Comparison of ENCODE assay signal across 8 cellular contexts in the genomic region with DNA sequence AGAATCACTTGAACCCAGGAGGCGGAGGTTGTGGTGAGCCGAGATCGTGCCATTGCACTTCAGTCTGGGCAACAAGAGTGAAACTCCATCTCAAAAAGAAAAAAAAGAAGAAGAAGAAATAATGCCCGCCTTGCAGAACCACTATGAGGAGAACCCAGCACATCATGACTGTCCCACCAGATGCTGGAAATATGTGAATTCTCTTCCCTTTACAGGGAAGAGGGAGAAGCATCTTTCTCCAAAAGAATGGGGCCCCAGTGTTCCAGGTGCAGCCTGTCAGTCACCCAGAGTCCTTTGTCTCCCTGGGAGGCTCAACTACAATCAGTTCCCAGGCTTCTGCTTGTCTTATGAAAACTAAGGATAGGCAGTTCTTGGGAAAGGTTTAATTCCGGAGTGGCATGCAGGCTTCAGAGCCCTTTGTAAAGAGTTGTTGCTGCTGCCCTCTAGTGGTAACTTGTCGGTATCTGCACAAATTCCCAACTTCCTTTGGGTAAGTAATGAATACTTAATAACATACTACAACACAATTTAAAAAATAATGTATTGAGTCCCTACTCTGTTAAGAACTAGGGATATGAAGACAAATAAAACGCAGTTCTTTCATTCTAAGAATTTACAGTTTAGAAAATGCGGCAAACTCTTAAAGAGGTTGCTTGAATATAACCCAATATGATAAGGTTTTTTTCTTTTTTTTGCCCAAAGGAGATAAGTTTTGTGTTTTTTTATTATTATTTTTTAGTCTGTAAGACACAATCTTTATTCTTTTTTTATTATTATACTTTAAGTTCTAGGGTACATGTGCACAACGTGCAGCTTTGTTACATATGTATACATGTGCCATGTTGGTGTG. TPM values are rescaled to one million over a fixed set of nuclear protein-coding genes. Genes with fewer than 3 reads are reported as not detected.
A peak's percentile ranks its signal among the peaks of the same experiment; 100 is the strongest.
DNase-seq lines count a peak whose midpoint lies in the region; ATAC-seq and TF ChIP-seq lines count a peak whose summit lies in the region.

No MANE protein-coding gene starts in this region.

- TF ChIP-seq EP300 in transverse colon (IDR thresholded peaks at IDR 0.05; ENCODE audit: low read depth): no peak

- H3K36me3 Mint-ChIP-seq in CD4-positive, alpha-beta memory T cell: no peaks in the 10 kb centered on the region
- H3K36me3 Mint-ChIP-seq in H9 (ENCODE audit: insufficient read depth in 1 of 3, low read depth in 3 of 3): no peaks in the 10 kb centered on the region

- no peak overlapping the region for H4K8ac ChIP-seq in H9 (replicated peaks; ENCODE audit: insufficient read length, low read depth, low read length)

- peak in 4 of 5 donors; percentile 24 to 35 (median 32) for DNase-seq in CD4-positive, alpha-beta memory T cell
- DNase-seq in H9 (peak; percentile 75), NCI-H446 (lab: John Stamatoyannopoulos, UW) (peak; percentile 50 to 82), epithelial cell of proximal tubule (ENCODE audit: low read depth) (no peak), myocyte (ENCODE audit: low read depth) (peak; percentile 83), transverse colon (peak; percentile 31)
- peak; percentile 41 for DNase-seq in activated CD4-positive, alpha-beta T cell treated with anti-CD3 and anti-CD28 coated beads, Interleukin-2, amount 50 U/mL, for 1 hour

- no peak overlapping the region for H3K56ac ChIP-seq in H9 (ENCODE audit: insufficient read length, low read depth, low read length)

- no peak overlapping the region for H2BK15ac ChIP-seq in H9 (ENCODE audit: low read depth, low read length)

- POLR2A ChIA-PET in CD4-positive, alpha-beta memory T cell (lab: Charles Lee; ENCODE audit: partially characterized antibody): no interaction called here

- H2BK20ac ChIP-seq in H9 (ENCODE audit: low read depth, low read length, poor library complexity, severe bottlenecking): no peak overlapping the region

- no peak overlapping the region for H3K18ac ChIP-seq in H9 (ENCODE audit: insufficient read length, low read depth, low read length)

- H3K4me3 Mint-ChIP-seq in CD4-positive, alpha-beta memory T cell: no peak overlapping the region
- H3K4me3 Mint-ChIP-seq in H9: no peak overlapping the region

- no peak overlapping the region for H3T11ph ChIP-seq in H9 (ENCODE audit: low read length)

- H3K79me1 ChIP-seq in H9 (ENCODE audit: insufficient read depth, low read depth, low read length, poor library complexity, severe bottlenecking): no peaks in the 10 kb centered on the region

- H3K27ac ChIP-seq in CD4-positive, alpha-beta memory T cell (ENCODE audit: low read depth, low read length): no peak overlapping the region
- H3K27ac ChIP-seq in H9 (ENCODE audit: insufficient read length, low read depth, low read length) (no peak overlapping the region), transverse colon (no peak overlapping the region)

- H3K36me3 ChIP-seq in CD4-positive, alpha-beta memory T cell (ENCODE audit: insufficient read depth, low read length): no peaks in the 10 kb centered on the region
- H3K36me3 ChIP-seq in transverse colon: no peaks in the 10 kb centered on the region

- no peak overlapping the region for H2BK120ac ChIP-seq in H9 (ENCODE audit: low read depth, low read length, poor library complexity, severe bottlenecking)

- H4K5ac ChIP-seq in H9 (ENCODE audit: insufficient read length, low read depth, low read length): no peak overlapping the region

- no peaks in the 10 kb centered on the region for H3K9me3 Mint-ChIP-seq in CD4-positive, alpha-beta memory T cell
- no peaks in the 10 kb centered on the region; a peak in 1 of 5 replicates for H3K9me3 Mint-ChIP-seq in H9

- no peaks in the 10 kb centered on the region for H3K79me2 ChIP-seq in H9 (ENCODE audit: insufficient read depth, low read length)

- H3K27me3 ChIP-seq in CD4-positive, alpha-beta memory T cell (ENCODE audit: insufficient read depth, low read length): no peaks in the 10 kb centered on the region
- no peaks in the 10 kb centered on the region for H3K27me3 ChIP-seq in H9 (ENCODE audit: insufficient read depth, low read length)
- H3K27me3 ChIP-seq in transverse colon: peaks cover 23% of the 10 kb centered on the region

- no peak overlapping the region for H3K4ac ChIP-seq in H9 (ENCODE audit: low read depth, low read length)

- H3K9me3 ChIP-seq in CD4-positive, alpha-beta memory T cell (ENCODE audit: control insufficient read depth in 1 of 2, low read length in 2 of 2): no peaks in the 10 kb centered on the region
- H3K9me3 ChIP-seq in H9 (ENCODE audit: control insufficient read depth, low read depth, low read length) (no peaks in the 10 kb centered on the region), transverse colon (no peaks in the 10 kb centered on the region)

- no peak overlapping the region for H2BK5ac ChIP-seq in H9 (ENCODE audit: insufficient read length, low read length)

- CTCF ChIA-PET in CD4-positive, alpha-beta memory T cell (lab: Charles Lee; ENCODE audit: partially characterized antibody): interaction anchor here (1.5 kb wide), 1 partner anchor 9 kb away, joined by 3 read pairs; no protein-coding TSS in a partner anchor

- peak overlapping the region; percentile 88 for H2AFZ ChIP-seq in H9 (ENCODE audit: low read length)

- no peaks in the 10 kb centered on the region for H3K4me1 Mint-ChIP-seq in CD4-positive, alpha-beta memory T cell
- H3K4me1 Mint-ChIP-seq in H9: peaks cover 2 to 6% of the 10 kb centered on the region in 2 experiments; a peak in 2 of 4 replicates

- WGBS in H9 (ENCODE audit: extremely low coverage, insufficient read length, low lambda C conversion rate): no CpG with 5 or more reads among the region's 9 CpGs
- WGBS in transverse colon (ENCODE audit: low coverage in 1 of 2), 2 donors: 4 to 45% methylated on average over 2 to 9 of the region's 9 CpGs

- in situ Hi-C loops in transverse colon (cut with MboI; ENCODE audit: low pct_ligation_motif_present in 1 of 4, low pct_unique_long_range_greater_than_20kb in 1 of 4, low sequenced_read_pairs in 3 of 4): no loop called here

- H3K14ac ChIP-seq in H9 (ENCODE audit: insufficient read depth, low read length): no peak overlapping the region

- no peak for TF ChIP-seq POLR2A in transverse colon (IDR thresholded peaks at IDR 0.05)

- H3K4me3 ChIP-seq in CD4-positive, alpha-beta memory T cell (ENCODE audit: low read length in 2 of 2): no peak overlapping the region
- H3K4me3 ChIP-seq in epithelial cell of proximal tubule (ENCODE audit: low read depth, low read length) (no peak overlapping the region), transverse colon (no peak overlapping the region)

- H3K23me2 ChIP-seq in H9 (ENCODE audit: insufficient read length, low read depth, low read length, poor library complexity, severe bottlenecking): no peaks in the 10 kb centered on the region

- peaks cover 4 to 9% of the 10 kb centered on the region in 2 donors for H3K27me3 Mint-ChIP-seq in CD4-positive, alpha-beta memory T cell
- H3K27me3 Mint-ChIP-seq in H9 (ENCODE audit: low read depth): peaks cover 2% of the 10 kb centered on the region

- no peaks in the 10 kb centered on the region for H4K20me1 ChIP-seq in H9 (ENCODE audit: control insufficient read depth, insufficient read depth, insufficient read length)

- H2AK5ac ChIP-seq in H9 (ENCODE audit: insufficient read length, low read length): no peak overlapping the region

- H3K4me2 ChIP-seq in H9 (ENCODE audit: insufficient read depth, insufficient read length, low read length): no peak overlapping the region

- H4K91ac ChIP-seq in H9 (ENCODE audit: insufficient read length, low read depth, low read length): no peak overlapping the region

- TF ChIP-seq CTCF in H9 (conservative IDR thresholded peaks at IDR 0.05): peak; percentile 90
- TF ChIP-seq CTCF in epithelial cell of proximal tubule (conservative IDR thresholded peaks at IDR 0.05; ENCODE audit: low read depth, low read length): peak; percentile 80
- TF ChIP-seq CTCF in transverse colon (IDR thresholded peaks at IDR 0.05): peak; percentile 58 to 84 (median 72)

- no peak for ATAC-seq in HG03139 (IDR thresholded peaks at IDR 0.05; ENCODE audit: unreplicated experiment)

- intact Hi-C loops in CD4-positive, alpha-beta memory T cell (cut with micrococcal nuclease): no loop called here
- intact Hi-C loops in transverse colon (cut with DNase I; ENCODE audit: low total_unique reads): no loop called here

- H3K27ac Mint-ChIP-seq in CD4-positive, alpha-beta memory T cell: peak overlapping the region in 1 of 7 donors; percentile 53
- H3K27ac Mint-ChIP-seq in H9: no peak overlapping the region

- no peak overlapping the region for H3K9ac ChIP-seq in H9 (ENCODE audit: extremely low read depth, insufficient read length, low read length)

- H3K4me1 ChIP-seq in CD4-positive, alpha-beta memory T cell (ENCODE audit: insufficient read depth, low read length): no peaks in the 10 kb centered on the region
- no peaks in the 10 kb centered on the region for H3K4me1 ChIP-seq in H9 (ENCODE audit: insufficient read depth, low read length)
- H3K4me1 ChIP-seq in transverse colon: no peaks in the 10 kb centered on the region

- H2BK12ac ChIP-seq in H9 (ENCODE audit: insufficient read length, low read depth, low read length): no peak overlapping the region

- H3K23ac ChIP-seq in H9 (ENCODE audit: insufficient read length, low read depth, low read length): no peak overlapping the region

RNA-seq across cellular contexts. Expression of a gene that starts 18.6 kb away (rescaled TPM):
- total RNA-seq in CD4-positive, alpha-beta memory T cell: under 1 TPM; 0.12 to 0.14 TPM
- under 1 TPM in 1 of 2 donors, not detected in 1; 0.07 TPM for polyA plus RNA-seq in CD4-positive, alpha-beta memory T cell
- total RNA-seq in H9 (2021): 26.0 TPM in 2 replicates
- total RNA-seq in epithelial cell of proximal tubule: 12.0 and 13.1 TPM in 2 replicates
- total RNA-seq in myocyte: 0.05 and 0.19 TPM in 2 replicates
- polyA plus RNA-seq in myocyte (2012): 0.97 TPM
- total RNA-seq in transverse colon: 1 to 10 TPM in 1 of 4 donors, under 1 TPM in 2, not detected in 1; 0.27 to 1.4 (median 0.95) TPM
